ENCODE assay signal across 23 cellular contexts in the genomic region with DNA sequence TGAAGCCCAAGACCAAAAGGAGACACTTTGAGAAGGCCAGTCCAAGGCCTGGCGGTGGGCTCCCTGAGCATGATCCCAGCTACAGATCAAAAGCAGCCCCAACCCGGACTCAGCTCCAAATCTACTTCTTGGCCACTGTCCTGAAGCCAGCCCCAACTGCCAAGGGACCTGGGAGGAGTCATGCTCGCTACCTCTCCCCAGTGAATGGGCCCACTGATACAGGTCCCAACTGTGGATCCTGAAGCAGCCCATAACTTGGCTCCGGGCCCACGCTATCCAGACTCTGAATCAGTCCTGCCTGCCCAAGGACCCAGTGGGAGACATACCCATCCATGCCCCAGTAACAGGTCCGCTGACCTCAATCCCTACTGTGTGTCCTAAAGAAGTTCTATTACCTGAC.
DNase-seq lines count a peak whose midpoint lies in the region; ATAC-seq and TF ChIP-seq lines count a peak whose summit lies in the region.
"Had no signal": no experiment of that assay in that cellular context is flagged by ENCODE, and none has a peak within 500 bp of the region (broad histone marks: within the 10 kb centered on the region; RNA-seq: fewer than 3 reads in every experiment).

No MANE protein-coding gene starts in this region.

- H3K36me3 ChIP-seq in left ventricle myocardium inferior (no peaks in the 10 kb centered on the region), aorta (ENCODE audit: control insufficient read depth in 1 of 2, insufficient read depth in 2 of 2, low read length in 1 of 2) (no peaks in the 10 kb centered on the region)
- H3K36me3 ChIP-seq: BE2C; BLaER1 treated with 17β-estradiol and CSF1 and Interleukin-3, amounts not matched to agents 10 nM and 100 nM had no signal

- DNase-seq in right cardiac atrium (peak in 2 of 3 donors; percentile 15 to 43), left ventricle myocardium inferior (no peak), posterior vena cava (ENCODE audit: low spot score) (peak; percentile 50), aorta (peak; percentile 35 to 44), NCI-H526 (lab: John Stamatoyannopoulos, UW) (no peak)
- DNase-seq in activated naive CD8-positive, alpha-beta T cell treated with anti-CD3 and anti-CD28 coated beads for 36 hours, result no peak
- DNase-seq: 8988T; ACHN; AML-193; BE2C; CD4-positive, alpha-beta T cell; CD8-positive, alpha-beta memory T cell; DMS 273 treated with DMSO at 0.1 percent for 48 hours; DMS79; EL; GDM1; GM23248; H7 had no signal

- no peaks in the 10 kb centered on the region for H3K9me3 Mint-ChIP-seq in activated naive CD8-positive, alpha-beta T cell treated with anti-CD3 and anti-CD28 coated beads for 36 hours

- intact Hi-C loops in right cardiac atrium (cut with DNase I) (no loop called here), left ventricle myocardium inferior (cut with micrococcal nuclease) (no loop called here), posterior vena cava (cut with DNase I) (no loop called here), aorta (cut with DNase I) (no loop called here)

- no peak overlapping the region for H3K4me3 Mint-ChIP-seq in activated naive CD8-positive, alpha-beta T cell treated with anti-CD3 and anti-CD28 coated beads for 36 hours
- H3K4me3 Mint-ChIP-seq: CD14-positive monocyte; CD4-positive, alpha-beta T cell; CD8-positive, alpha-beta memory T cell had no signal

- ATAC-seq in right cardiac atrium (peak in 1 of 2 donors; percentile 26), aorta (ENCODE audit: low FRiP score) (peak; percentile 38)
- ATAC-seq: A549, GM12878, HCT116 had no signal

- H3K36me3 Mint-ChIP-seq in activated naive CD8-positive, alpha-beta T cell treated with anti-CD3 and anti-CD28 coated beads for 36 hours, result no peaks in the 10 kb centered on the region
- H3K36me3 Mint-ChIP-seq: CD14-positive monocyte; CD8-positive, alpha-beta memory T cell had no signal

- no peak overlapping the region for H3K27ac Mint-ChIP-seq in activated naive CD8-positive, alpha-beta T cell treated with anti-CD3 and anti-CD28 coated beads for 36 hours
- H3K27ac Mint-ChIP-seq: CD14-positive monocyte; CD4-positive, alpha-beta T cell; CD8-positive, alpha-beta memory T cell had no signal

- H3K27me3 ChIP-seq in right cardiac atrium (ENCODE audit: control insufficient read depth, insufficient read depth), result no peaks in the 10 kb centered on the region
- no peaks in the 10 kb centered on the region for H3K27me3 ChIP-seq in left ventricle myocardium inferior (ENCODE audit: low read depth)
- no peaks in the 10 kb centered on the region for H3K27me3 ChIP-seq in aorta (ENCODE audit: control insufficient read depth in 1 of 2, insufficient read depth in 2 of 2, low read length in 1 of 2)
- H3K27me3 ChIP-seq: BE2C; BLaER1 treated with 17β-estradiol and CSF1 and Interleukin-3, amounts not matched to agents 10 nM and 100 nM had no signal

- TF ChIP-seq CTCF in left ventricle myocardium inferior (IDR thresholded peaks at IDR 0.05; ENCODE audit: borderline replicate concordance), result no peak

- H3K4me1 ChIP-seq in right cardiac atrium (ENCODE audit: control insufficient read depth, insufficient read depth, low read length) (no peaks in the 10 kb centered on the region), left ventricle myocardium inferior (no peaks in the 10 kb centered on the region), aorta (ENCODE audit: control insufficient read depth in 1 of 2, insufficient read depth in 2 of 2, low read length in 2 of 2) (no peaks in the 10 kb centered on the region)
- H3K4me1 ChIP-seq: A549; BE2C; BLaER1 treated with 17β-estradiol and CSF1 and Interleukin-3, amounts not matched to agents 10 nM and 100 nM had no signal

- H3K27ac ChIP-seq in right cardiac atrium (ENCODE audit: low read length), result no peak overlapping the region
- H3K27ac ChIP-seq in left ventricle myocardium inferior (replicated peaks), result no peak overlapping the region
- no peak overlapping the region for H3K27ac ChIP-seq in aorta (ENCODE audit: low read depth in 1 of 2, low read length in 2 of 2)
- H3K27ac ChIP-seq: A549; BLaER1 treated with 17β-estradiol and CSF1 and Interleukin-3, amounts not matched to agents 10 nM and 100 nM; GM23248 had no signal

- H3K27me3 Mint-ChIP-seq in activated naive CD8-positive, alpha-beta T cell treated with anti-CD3 and anti-CD28 coated beads for 36 hours, result no peaks in the 10 kb centered on the region
- H3K27me3 Mint-ChIP-seq: CD4-positive, alpha-beta T cell; CD8-positive, alpha-beta memory T cell had no signal

- H3K4me3 ChIP-seq in right cardiac atrium (ENCODE audit: low read length), result no peak overlapping the region
- H3K4me3 ChIP-seq in left ventricle myocardium inferior, result no peak overlapping the region
- no peak overlapping the region for H3K4me3 ChIP-seq in aorta (ENCODE audit: low read length in 2 of 2)
- H3K4me3 ChIP-seq: A549; BLaER1 treated with 17β-estradiol and CSF1 and Interleukin-3, amounts not matched to agents 10 nM and 100 nM; GM12878; GM23248 had no signal

- H3K9me3 ChIP-seq in right cardiac atrium (ENCODE audit: control insufficient read depth, low read length) (no peaks in the 10 kb centered on the region), left ventricle myocardium inferior (replicated peaks) (peaks cover 14% of the 10 kb centered on the region), aorta (ENCODE audit: control insufficient read depth, low read length) (no peaks in the 10 kb centered on the region)
- H3K9me3 ChIP-seq: A549; BE2C; BLaER1 treated with 17β-estradiol and CSF1 and Interleukin-3, amounts not matched to agents 10 nM and 100 nM had no signal

- 71% methylated on average over 6 of the region's 6 CpGs for WGBS in right cardiac atrium
- 70 to 89% methylated on average over 6 of the region's 6 CpGs for WGBS in aorta, 2 donors

- H3K4me1 Mint-ChIP-seq in activated naive CD8-positive, alpha-beta T cell treated with anti-CD3 and anti-CD28 coated beads for 36 hours, result no peaks in the 10 kb centered on the region
- H3K4me1 Mint-ChIP-seq: CD14-positive monocyte; CD8-positive, alpha-beta memory T cell had no signal

Comparison
In these comparisons a context has a peak if more than half of its experiments do, and no peak if none do; other contexts are left out.
1. DNase-seq: peak in right cardiac atrium (2 of 3), posterior vena cava (single experiment) and aorta (2 of 2); none in left ventricle myocardium inferior (single experiment), NCI-H526 (0 of 2) and activated naive CD8-positive, alpha-beta T cell treated with anti-CD3 and anti-CD28 coated beads for 36 hours (single experiment).